8 cellular contexts compared by ENCODE assay signal in the genomic region with DNA sequence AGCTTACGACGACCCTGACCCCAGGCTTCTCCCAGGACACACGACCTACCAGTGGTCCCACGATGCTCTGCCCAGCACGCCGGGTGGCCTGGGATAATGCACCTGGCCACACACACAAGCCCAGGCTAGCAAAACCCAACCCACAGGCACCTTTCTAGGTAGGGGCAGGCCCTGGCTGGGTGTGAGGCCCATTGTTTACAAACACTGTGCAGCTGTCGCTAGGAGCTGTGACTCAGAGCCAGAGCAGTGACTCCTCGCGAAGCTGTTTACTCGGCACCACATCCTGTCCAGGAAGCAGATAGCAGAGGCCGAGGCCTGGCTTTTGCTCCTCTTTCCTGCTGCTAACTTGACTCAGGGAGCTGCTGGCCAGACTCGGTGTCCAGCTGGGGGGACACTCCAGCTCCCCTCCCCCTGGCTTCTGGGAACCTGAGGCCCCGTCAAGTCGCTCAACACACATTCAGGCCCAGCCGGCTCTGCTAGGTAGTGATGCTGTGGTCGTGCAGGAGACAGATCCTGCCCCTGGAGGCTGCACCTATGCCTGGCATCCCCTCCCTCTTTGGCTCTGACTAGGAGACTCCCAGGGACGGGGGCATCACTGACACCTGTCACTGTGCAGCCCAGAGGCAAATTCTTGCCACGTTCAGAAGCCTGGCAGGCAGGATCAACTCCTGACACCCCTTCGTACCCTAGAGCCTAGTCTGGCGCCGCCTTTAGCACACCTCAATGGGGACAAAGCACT. TPM values are rescaled to one million over a fixed set of nuclear protein-coding genes. Genes with fewer than 3 reads are reported as not detected.
A peak's percentile ranks its signal among the peaks of the same experiment; 100 is the strongest.
DNase-seq lines count a peak whose midpoint lies in the region; ATAC-seq and TF ChIP-seq lines count a peak whose summit lies in the region.

No MANE protein-coding gene starts in this region.

- intact Hi-C loops in thyroid gland (cut with DNase I): no loop called here

- TF ChIP-seq POLR2A in gastroesophageal sphincter (IDR thresholded peaks at IDR 0.05): peak in 1 of 2 donors; percentile 26
- peak in 1 of 2 donors; percentile 31 for TF ChIP-seq POLR2A in thyroid gland (IDR thresholded peaks at IDR 0.05)

- H3K36me3 ChIP-seq in RWPE2 (ENCODE audit: low read depth) (no peaks in the 10 kb centered on the region), gastroesophageal sphincter (peaks cover 0 to 5% of the 10 kb centered on the region in 2 donors), thyroid gland (no peaks in the 10 kb centered on the region)

- H3K4me1 ChIP-seq in RWPE2 (ENCODE audit: insufficient read depth, poor library complexity, severe bottlenecking) (peaks cover 29% of the 10 kb centered on the region), gastroesophageal sphincter (peaks cover 8 to 85% (median 34%) of the 10 kb centered on the region in 3 donors), thyroid gland (peaks cover 61 to 85% of the 10 kb centered on the region in 2 donors)

- WGBS in gastroesophageal sphincter (ENCODE audit: low coverage in 1 of 2), 2 donors: no CpG with 5 or more reads among the region's 21 CpGs
- whole genome bisulfite sequencing in thyroid gland, 2 donors: 48 to 51% methylated on average over 13 to 18 of the region's 21 CpGs

- peaks cover 38% of the 10 kb centered on the region for H3K4me1 Mint-ChIP-seq in osteocyte (ENCODE audit: unreplicated experiment)

- H3K4me3 Mint-ChIP-seq in osteocyte (ENCODE audit: unreplicated experiment): no peak overlapping the region

- H3K27ac Mint-ChIP-seq in osteocyte (ENCODE audit: unreplicated experiment): peak overlapping the region; percentile 94

- H3K27ac ChIP-seq in RWPE2 (ENCODE audit: poor library complexity, severe bottlenecking) (peak overlapping the region; percentile 66), gastroesophageal sphincter (peak overlapping the region; percentile 80 to 93 (median 85)), thyroid gland (peak overlapping the region; percentile 75 to 92 (median 83))

- TF ChIP-seq CTCF in RWPE2 (IDR thresholded peaks at IDR 0.05; ENCODE audit: poor library complexity, severe bottlenecking) (no peak), gastroesophageal sphincter (IDR thresholded peaks at IDR 0.05) (peak in 1 of 4 experiments; percentile 19), osteocyte (IDR thresholded peaks at IDR 0.05) (no peak), thyroid gland (IDR thresholded peaks at IDR 0.05) (no peak)

- in situ Hi-C loops in Caki2 (cut with HindIII; ENCODE audit: low pct_unique_long_range_greater_than_20kb, low sequenced_read_pairs): no loop called here

- peaks cover 2% of the 10 kb centered on the region for H3K36me3 Mint-ChIP-seq in osteocyte (ENCODE audit: unreplicated experiment)

- H3K9me3 ChIP-seq in RWPE2 (ENCODE audit: severe bottlenecking) (no peaks in the 10 kb centered on the region), gastroesophageal sphincter (no peaks in the 10 kb centered on the region), thyroid gland (no peaks in the 10 kb centered on the region)

- DNase-seq in Caki2 (ENCODE audit: low read depth) (peak; percentile 91), HUDEP-2 (lab: John Stamatoyannopoulos, UW; ENCODE audit: unreplicated experiment in 76 of 76) (peak in 50 of 76 experiments; percentile 8 to 78 (median 39)), RWPE2 (ENCODE audit: low spot score) (peak; percentile 97), osteocyte (ENCODE audit: extremely low spot score, unreplicated experiment) (no peak), thyroid gland (peak; percentile 80 to 93)
- peak; percentile 22 to 80 (median 62) for DNase-seq in activated naive CD4-positive, alpha-beta T cell (lab: John Stamatoyannopoulos, UW)

- H3K27me3 Mint-ChIP-seq in osteocyte (ENCODE audit: unreplicated experiment): no peaks in the 10 kb centered on the region

- H3K4me3 ChIP-seq in RWPE2 (ENCODE audit: severe bottlenecking) (no peak overlapping the region), gastroesophageal sphincter (peak overlapping the region in 1 of 2 donors; percentile 3), thyroid gland (replicated peaks in 1 of 3) (no peak overlapping the region)

- H3K9me3 Mint-ChIP-seq in osteocyte (ENCODE audit: unreplicated experiment): no peaks in the 10 kb centered on the region

- no peak for TF ChIP-seq EP300 in gastroesophageal sphincter (IDR thresholded peaks at IDR 0.05)

- ATAC-seq in GM21390 (IDR thresholded peaks at IDR 0.05; ENCODE audit: unreplicated experiment) (peak; percentile 80), RWPE2 (ENCODE audit: low read depth) (peak; percentile 80), gastroesophageal sphincter (peak; percentile 92)

- H3K27me3 ChIP-seq in RWPE2 (ENCODE audit: insufficient read depth, poor library complexity, severe bottlenecking) (no peaks in the 10 kb centered on the region), gastroesophageal sphincter (no peaks in the 10 kb centered on the region), thyroid gland (no peaks in the 10 kb centered on the region)

RNA-seq across cellular contexts. Expression of a gene that starts 12.8 kb away (rescaled TPM):
- 11.1 and 18.6 TPM in 2 replicates for total RNA-seq in Caki2 (2014; rRNA removed; shearing (Covaris generic); ENCODE audit: low replicate concordance)
- 10 to 100 TPM; 44.8 to 53.0 (median 49.8) TPM for total RNA-seq in gastroesophageal sphincter
- 35.1 and 38.4 TPM in 2 replicates for total RNA-seq in osteocyte
- total RNA-seq in thyroid gland: 10 to 100 TPM; 32.2 to 55.3 (median 43.5) TPM

RNA-seq across cellular contexts. Expression of a gene that starts 29.9 kb away (rescaled TPM):
- not detected in 2 replicates for total RNA-seq in Caki2 (2014; rRNA removed; shearing (Covaris generic); ENCODE audit: low replicate concordance)
- total RNA-seq in gastroesophageal sphincter (10 to 100 TPM; 11.3 to 18.0 (median 15.6) TPM), osteocyte (3.1 and 4.1 TPM in 2 replicates), thyroid gland (10 to 100 TPM; 21.4 to 45.0 (median 25.1) TPM)
